19 cellular contexts compared by ENCODE assay signal in genomic region chr6:36559394-36559793, GRCh38. TPM values are rescaled to one million over a fixed set of nuclear protein-coding genes. Genes with fewer than 3 reads are reported as not detected.
A peak's percentile ranks its signal among the peaks of the same experiment; 100 is the strongest.
DNase-seq lines count a peak whose midpoint lies in the region; TF ChIP-seq lines count a peak whose summit lies in the region.
"Had no signal": no experiment of that assay in that cellular context is flagged by ENCODE, and none has a peak within 500 bp of the region (broad histone marks: within the 10 kb centered on the region; RNA-seq: fewer than 3 reads in every experiment).

No MANE protein-coding gene starts in this region.

- no peaks in the 10 kb centered on the region for H3K36me3 ChIP-seq in MM.1S (replicated peaks; ENCODE audit: insufficient read depth, low read length)
- H3K36me3 ChIP-seq: BE2C had no signal

- H2BK15ac ChIP-seq in H9 (ENCODE audit: low read depth, low read length), result no peak overlapping the region

- H3K23me2 ChIP-seq in H9 (ENCODE audit: insufficient read length, low read depth, low read length, poor library complexity, severe bottlenecking), result no peaks in the 10 kb centered on the region

- H3K9me2 ChIP-seq in MM.1S (replicated peaks; ENCODE audit: insufficient read depth, low read length), result no peaks in the 10 kb centered on the region

- H3K79me2 ChIP-seq in MM.1S (ENCODE audit: low read length), result no peaks in the 10 kb centered on the region
- no peaks in the 10 kb centered on the region for H3K79me2 ChIP-seq in H9 (ENCODE audit: insufficient read depth, low read length)

- H3K18ac ChIP-seq in H9 (ENCODE audit: insufficient read length, low read depth, low read length), result no peak overlapping the region

- no peak overlapping the region for H3T11ph ChIP-seq in H9 (ENCODE audit: low read length)

- H2AFZ ChIP-seq in MM.1S (ENCODE audit: low read length) (no peak overlapping the region), H9 (ENCODE audit: low read length) (no peak overlapping the region)

- H3K4me3 Mint-ChIP-seq in dendritic cell treated with granulocyte-macrophage colony-stimulating factor and Interleukin-4, amounts not matched to agents 40 ng/mL and 50 ng/mL, for 4 days, result no peak overlapping the region
- no peak overlapping the region for H3K4me3 Mint-ChIP-seq in H9
- H3K4me3 Mint-ChIP-seq: CD8-positive, alpha-beta memory T cell had no signal

- H3K27ac ChIP-seq in MM.1S (ENCODE audit: low read length) (no peak overlapping the region), H9 (ENCODE audit: insufficient read length, low read depth, low read length) (no peak overlapping the region)
- H3K27ac ChIP-seq: 22Rv1 had no signal

- TF ChIP-seq CTCF in MM.1S (IDR thresholded peaks at IDR 0.05; ENCODE audit: low read length) (no peak), H9 (conservative IDR thresholded peaks at IDR 0.05) (no peak)

- no peaks in the 10 kb centered on the region for H3K9me3 Mint-ChIP-seq in dendritic cell treated with granulocyte-macrophage colony-stimulating factor and Interleukin-4, amounts not matched to agents 40 ng/mL and 50 ng/mL, for 4 days
- no peaks in the 10 kb centered on the region for H3K9me3 Mint-ChIP-seq in H9
- H3K9me3 Mint-ChIP-seq: CD8-positive, alpha-beta memory T cell had no signal

- DNase-seq in NCI-H526 (lab: John Stamatoyannopoulos, UW) (peak; percentile 18 to 39), NCI-H526 treated with DMSO at 0.1 percent for 48 hours (lab: John Stamatoyannopoulos, UW) (no peak), MM.1S (no peak), H9 (no peak), NCI-H1417 treated with DMSO at 0.1 percent for 48 hours (lab: John Stamatoyannopoulos, UW) (no peak), DMS53 treated with DMSO at 0.1 percent for 48 hours (lab: John Stamatoyannopoulos, UW; ENCODE audit: unreplicated experiment) (no peak)
- no peak for DNase-seq in stimulated activated CD4-positive, alpha-beta T cell treated with anti-CD3 and anti-CD28 coated beads, Interleukin-1b, Interleukin-23, amount 100 ng/mL, for 48 hours
- DNase-seq: BE2C; CD8-positive, alpha-beta memory T cell; GF-D8; KBM-7; NCI-H1048; NCI-H146; NCI-H2081; NCI-H510A; OCI-M1; SHP77 treated with DMSO at 0.1 percent for 48 hours had no signal

- no peaks in the 10 kb centered on the region for H3K79me1 ChIP-seq in H9 (ENCODE audit: insufficient read depth, low read depth, low read length, poor library complexity, severe bottlenecking)

- no peak overlapping the region for H2BK12ac ChIP-seq in H9 (ENCODE audit: insufficient read length, low read depth, low read length)

- no peaks in the 10 kb centered on the region for H3K27me3 Mint-ChIP-seq in dendritic cell treated with granulocyte-macrophage colony-stimulating factor and Interleukin-4, amounts not matched to agents 40 ng/mL and 50 ng/mL, for 4 days
- peaks cover 4% of the 10 kb centered on the region; the same call in 1 of the 2 replicates for H3K27me3 Mint-ChIP-seq in H9 (ENCODE audit: low read depth)

- WGBS in H9 (ENCODE audit: extremely low coverage, insufficient read length, low lambda C conversion rate), result no CpG with 5 or more reads among the region's 5 CpGs

- H3K27me3 ChIP-seq in MM.1S (replicated peaks; ENCODE audit: insufficient read depth, low read length) (no peaks in the 10 kb centered on the region), H9 (ENCODE audit: insufficient read depth, low read length) (no peaks in the 10 kb centered on the region)
- H3K27me3 ChIP-seq: BE2C had no signal

- H4K91ac ChIP-seq in H9 (ENCODE audit: insufficient read length, low read depth, low read length), result no peak overlapping the region

- no peak overlapping the region for H2BK5ac ChIP-seq in H9 (ENCODE audit: insufficient read length, low read length)

- H4K8ac ChIP-seq in H9 (replicated peaks; ENCODE audit: insufficient read length, low read depth, low read length), result no peak overlapping the region

- H3K4me2 ChIP-seq in MM.1S (ENCODE audit: low read depth, low read length) (peak overlapping the region; percentile 15; the same call in 1 of the 2 replicates), H9 (ENCODE audit: insufficient read depth, insufficient read length, low read length) (no peak overlapping the region)

- peak overlapping the region; percentile 77 for H3K27ac Mint-ChIP-seq in dendritic cell treated with granulocyte-macrophage colony-stimulating factor and Interleukin-4, amounts not matched to agents 40 ng/mL and 50 ng/mL, for 4 days
- H3K27ac Mint-ChIP-seq in H9, result no peak overlapping the region
- H3K27ac Mint-ChIP-seq: CD8-positive, alpha-beta memory T cell had no signal

- H3K14ac ChIP-seq in H9 (ENCODE audit: insufficient read depth, low read length), result no peak overlapping the region

- H3K23ac ChIP-seq in H9 (ENCODE audit: insufficient read length, low read depth, low read length), result no peak overlapping the region

- H4K5ac ChIP-seq in H9 (ENCODE audit: insufficient read length, low read depth, low read length), result no peak overlapping the region

- no peak overlapping the region for H3K56ac ChIP-seq in H9 (ENCODE audit: insufficient read length, low read depth, low read length)

- no peaks in the 10 kb centered on the region for H4K20me1 ChIP-seq in MM.1S (ENCODE audit: insufficient read depth, low read length)
- H4K20me1 ChIP-seq in H9 (ENCODE audit: control insufficient read depth, insufficient read depth, insufficient read length), result no peaks in the 10 kb centered on the region

- no peaks in the 10 kb centered on the region for H3F3A ChIP-seq in MM.1S (ENCODE audit: insufficient read depth, low read length)

- no peaks in the 10 kb centered on the region for H3K9me3 ChIP-seq in MM.1S (replicated peaks; ENCODE audit: insufficient read depth, low read length)
- no peaks in the 10 kb centered on the region for H3K9me3 ChIP-seq in H9 (ENCODE audit: control insufficient read depth, low read depth, low read length)
- H3K9me3 ChIP-seq: BE2C had no signal

- H3K4me3 ChIP-seq in MM.1S (ENCODE audit: low read length), result no peak overlapping the region

- peaks cover 53% of the 10 kb centered on the region for H3K4me1 Mint-ChIP-seq in dendritic cell treated with granulocyte-macrophage colony-stimulating factor and Interleukin-4, amounts not matched to agents 40 ng/mL and 50 ng/mL, for 4 days (ENCODE audit: low read depth)
- peaks cover 3 to 8% of the 10 kb centered on the region in 2 experiments; a peak in 3 of 4 replicates for H3K4me1 Mint-ChIP-seq in H9

- H3K4ac ChIP-seq in H9 (ENCODE audit: low read depth, low read length), result no peak overlapping the region

- no peak overlapping the region for H2AK5ac ChIP-seq in H9 (ENCODE audit: insufficient read length, low read length)

- peaks cover 9% of the 10 kb centered on the region; the same call in 1 of the 2 replicates for H3K4me1 ChIP-seq in MM.1S (ENCODE audit: low read length)
- no peaks in the 10 kb centered on the region for H3K4me1 ChIP-seq in H9 (ENCODE audit: insufficient read depth, low read length)
- H3K4me1 ChIP-seq: BE2C had no signal

- intact Hi-C loops in dendritic cell treated with granulocyte-macrophage colony-stimulating factor and Interleukin-4, amounts not matched to agents 40 ng/mL and 50 ng/mL, for 4 days (cut with micrococcal nuclease), result no loop called here

- H3K9ac ChIP-seq in MM.1S (ENCODE audit: low read length) (no peak overlapping the region), H9 (ENCODE audit: extremely low read depth, insufficient read length, low read length) (no peak overlapping the region)

- H2BK20ac ChIP-seq in H9 (ENCODE audit: low read depth, low read length, poor library complexity, severe bottlenecking), result no peak overlapping the region

- H3K36me3 Mint-ChIP-seq in dendritic cell treated with granulocyte-macrophage colony-stimulating factor and Interleukin-4, amounts not matched to agents 40 ng/mL and 50 ng/mL, for 4 days (ENCODE audit: low read depth), result no peaks in the 10 kb centered on the region
- no peaks in the 10 kb centered on the region for H3K36me3 Mint-ChIP-seq in H9 (ENCODE audit: insufficient read depth in 1 of 3, low read depth in 3 of 3)

- H2BK120ac ChIP-seq in H9 (ENCODE audit: low read depth, low read length, poor library complexity, severe bottlenecking), result no peak overlapping the region

RNA-seq across cellular contexts. Expression of gene STK38, which starts 12.1 kb away (rescaled TPM):
- 17.5 TPM in 2 replicates for total RNA-seq in H9 (2021)

RNA-seq across cellular contexts. Expression of gene SRSF3, which starts 34.8 kb away (rescaled TPM):
- 954 and 960 TPM in 2 replicates for total RNA-seq in H9 (2021)

Comparison
In these comparisons a context has a peak if more than half of its experiments do, and no peak if none do; other contexts are left out.
1. DNase-seq: peak in NCI-H526 (2 of 2); none in NCI-H526 treated with DMSO at 0.1 percent for 48 hours (single experiment), MM.1S (single experiment), H9 (single experiment), NCI-H1417 treated with DMSO at 0.1 percent for 48 hours (single experiment), DMS53 treated with DMSO at 0.1 percent for 48 hours (single experiment) and stimulated activated CD4-positive, alpha-beta T cell treated with anti-CD3 and anti-CD28 coated beads, Interleukin-1b, Interleukin-23, amount 100 ng/mL, for 48 hours (single experiment).